17 cellular contexts compared by ENCODE assay signal in genomic region chr13:76790519-76791289, GRCh38.
DNase-seq lines count a peak whose midpoint lies in the region; TF ChIP-seq lines count a peak whose summit lies in the region.
"Had no signal": no experiment of that assay in that cellular context is flagged by ENCODE, and none has a peak within 500 bp of the region (broad histone marks: within the 10 kb centered on the region; RNA-seq: fewer than 3 reads in every experiment).

No MANE protein-coding gene starts in this region.

- no peaks in the 10 kb centered on the region for H3K79me2 ChIP-seq in hepatocyte

- H3K27ac ChIP-seq in SK-N-MC, result peak overlapping the region; percentile 32; the same call in 1 of the 2 replicates
- no peak overlapping the region for H3K27ac ChIP-seq in effector memory CD4-positive, alpha-beta T cell (ENCODE audit: insufficient read depth, low read length, poor library complexity, severe bottlenecking)
- no peak overlapping the region for H3K27ac ChIP-seq in hepatocyte
- H3K27ac ChIP-seq: BLaER1, prostate gland had no signal

- H3K9me2 ChIP-seq in hepatocyte (replicated peaks; ENCODE audit: insufficient read depth), result no peaks in the 10 kb centered on the region

- peak; percentile 24 for DNase-seq in AG08395 (ENCODE audit: low spot score)
- DNase-seq in EH (ENCODE audit: low read depth), result peak; percentile 18
- no peak for DNase-seq in SK-N-MC (ENCODE audit: low read depth, low spot score)
- DNase-seq in fibroblast of pulmonary artery (ENCODE audit: low read depth), result peak; percentile 51
- no peak for DNase-seq in effector memory CD4-positive, alpha-beta T cell
- no peak for DNase-seq in hepatocyte (ENCODE audit: low spot score)
- no peak for DNase-seq in islet precursor cell
- no peak for DNase-seq in SK-N-DZ (ENCODE audit: low spot score)
- DNase-seq: activated CD4-positive, alpha-beta T cell treated with anti-CD3 and anti-CD28 coated beads for 48 hours; activated naive CD8-positive, alpha-beta T cell treated with anti-CD3 and anti-CD28 coated beads, Interleukin-2, amount 50 U/mL, for 24 hours; activated T-cell treated with anti-CD3 and anti-CD28 coated beads, Interleukin-2, amount 50 U/mL, for 1 hour; HCEC 1CT; NCI-H1092; NCI-H510A; T1000 had no signal

- H3K27me3 ChIP-seq in effector memory CD4-positive, alpha-beta T cell (replicated peaks; ENCODE audit: control insufficient read depth, insufficient read depth, low read length, poor library complexity, severe bottlenecking), result no peaks in the 10 kb centered on the region
- no peaks in the 10 kb centered on the region for H3K27me3 ChIP-seq in hepatocyte
- H3K27me3 ChIP-seq: BLaER1 had no signal

- no peak overlapping the region for H3K9ac ChIP-seq in SK-N-MC (ENCODE audit: insufficient read length)
- H3K9ac ChIP-seq: BLaER1 had no signal

- no peak overlapping the region for H2AFZ ChIP-seq in hepatocyte

- no peaks in the 10 kb centered on the region for H4K20me1 ChIP-seq in hepatocyte (ENCODE audit: insufficient read depth, poor library complexity, severe bottlenecking)
- H4K20me1 ChIP-seq: BLaER1 had no signal

- TF ChIP-seq CTCF in fibroblast of pulmonary artery (IDR thresholded peaks at IDR 0.05; ENCODE audit: low read length, missing control alignments), result no peak
- TF ChIP-seq CTCF in hepatocyte (IDR thresholded peaks at IDR 0.05; ENCODE audit: poor library complexity), result no peak

- no peak overlapping the region for H3K4me2 ChIP-seq in hepatocyte
- H3K4me2 ChIP-seq: BLaER1 had no signal

- H3K9me3 ChIP-seq in SK-N-MC (ENCODE audit: low read depth, low read length) (no peaks in the 10 kb centered on the region), hepatocyte (ENCODE audit: low read depth) (no peaks in the 10 kb centered on the region)
- H3K9me3 ChIP-seq in effector memory CD4-positive, alpha-beta T cell (ENCODE audit: control insufficient read depth, low read length), result no peaks in the 10 kb centered on the region
- H3K9me3 ChIP-seq: BLaER1, prostate gland had no signal

- H3K4me3 ChIP-seq in SK-N-MC (no peak overlapping the region; the same call in 1 of the 2 replicates), fibroblast of pulmonary artery (replicated peaks; ENCODE audit: low read depth, low read length) (no peak overlapping the region), hepatocyte (no peak overlapping the region)
- H3K4me3 ChIP-seq in effector memory CD4-positive, alpha-beta T cell (ENCODE audit: insufficient read depth, low read depth, low read length, poor library complexity, severe bottlenecking), result no peak overlapping the region
- H3K4me3 ChIP-seq: BLaER1, prostate gland had no signal

- H3K4me1 ChIP-seq in effector memory CD4-positive, alpha-beta T cell (ENCODE audit: control insufficient read depth, insufficient read depth, low read length, poor library complexity, severe bottlenecking), result no peaks in the 10 kb centered on the region
- H3K4me1 ChIP-seq in hepatocyte (ENCODE audit: insufficient read depth), result no peaks in the 10 kb centered on the region
- H3K4me1 ChIP-seq: BLaER1, prostate gland had no signal

- H3K36me3 ChIP-seq in SK-N-MC (ENCODE audit: insufficient read depth, low read length) (no peaks in the 10 kb centered on the region), hepatocyte (replicated peaks; ENCODE audit: insufficient read depth, low read depth) (no peaks in the 10 kb centered on the region)
- no peaks in the 10 kb centered on the region for H3K36me3 ChIP-seq in effector memory CD4-positive, alpha-beta T cell (ENCODE audit: control insufficient read depth, insufficient read depth, low read length)
- H3K36me3 ChIP-seq: BLaER1, prostate gland had no signal

- 64% methylated on average over 2 of the region's 2 CpGs for WGBS in hepatocyte (ENCODE audit: low lambda C conversion rate, missing lambda C conversion rate)

Comparison
In these comparisons a context has a peak if more than half of its experiments do, and no peak if none do; other contexts are left out.
1. DNase-seq: peak in AG08395 (single experiment), EH (single experiment) and fibroblast of pulmonary artery (single experiment); none in SK-N-MC (single experiment), effector memory CD4-positive, alpha-beta T cell (0 of 3), hepatocyte (single experiment), islet precursor cell (single experiment) and SK-N-DZ (single experiment).